ENCODE assay signal across 17 cellular contexts in the genomic region with DNA sequence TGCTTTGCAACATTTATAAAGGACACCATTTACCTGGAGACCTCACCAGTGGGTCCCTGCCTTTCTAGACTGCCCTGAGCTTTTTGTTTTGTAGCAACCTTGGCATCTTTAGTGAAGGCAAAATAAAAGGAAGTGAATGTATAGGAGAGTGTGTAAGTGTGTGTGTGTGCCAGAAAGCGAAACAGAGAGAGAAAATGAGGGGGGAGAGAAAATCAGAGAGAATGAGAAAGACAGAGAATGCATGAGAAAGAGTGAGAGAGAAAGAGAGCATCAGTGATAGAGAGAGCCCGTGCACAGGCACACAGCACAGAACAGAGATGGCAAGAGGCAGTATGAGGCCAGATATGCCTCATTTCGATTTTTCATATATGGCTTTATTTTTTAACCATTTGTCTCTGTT.
DNase-seq lines count a peak whose midpoint lies in the region; ATAC-seq lines count a peak whose summit lies in the region.
"Had no signal": no experiment of that assay in that cellular context is flagged by ENCODE, and none has a peak within 500 bp of the region (broad histone marks: within the 10 kb centered on the region; RNA-seq: fewer than 3 reads in every experiment).

No MANE protein-coding gene starts in this region.

- H3K27me3 Mint-ChIP-seq in memory B cell: peaks cover 3% of the 10 kb centered on the region

- peaks cover 2% of the 10 kb centered on the region for H3K9me3 Mint-ChIP-seq in memory B cell
- H3K9me3 Mint-ChIP-seq: neural crest cell had no signal

- DNase-seq in memory B cell (ENCODE audit: low spot score in 2 of 2) (peak in 1 of 2 donors; percentile 20), GF-D8 (lab: John Stamatoyannopoulos, UW) (no peak)
- no peak for DNase-seq in stimulated activated CD4-positive, alpha-beta T cell treated with anti-CD3 and anti-CD28 coated beads, Interleukin-2, amount 100 ng/mL, for 48 hours
- DNase-seq in activated T-cell treated with anti-CD3 and anti-CD28 coated beads, Interleukin-2, amount 50 U/mL, for 48 hours: no peak
- DNase-seq: activated CD8-positive, alpha-beta memory T cell treated with anti-CD3 and anti-CD28 coated beads, Interleukin-2, amount 10 ng/mL, durations not matched to agents 7 days and 5 days; activated naive CD4-positive, alpha-beta T cell treated with anti-CD3 and anti-CD28 coated beads, Interleukin-2, amount 50 U/mL, for 16 hours; C1 segment of cervical spinal cord; GM23248; immature natural killer cell; MG63; right lobe of liver; stimulated activated CD4-positive, alpha-beta T cell treated with anti-CD3 and anti-CD28 coated beads, Interleukin-4, amount 100 ng/mL, for 1 hour had no signal

- H3K4me1 Mint-ChIP-seq in memory B cell: peaks cover 26% of the 10 kb centered on the region
- H3K4me1 Mint-ChIP-seq: immature natural killer cell had no signal

- H3K4me3 Mint-ChIP-seq in memory B cell: peak overlapping the region; percentile 55
- H3K4me3 Mint-ChIP-seq: activated CD8-positive, alpha-beta memory T cell treated with anti-CD3 and anti-CD28 coated beads, Interleukin-2, amount 10 ng/mL, durations not matched to agents 7 days and 5 days; immature natural killer cell; neural crest cell had no signal

- peak; percentile 55 for ATAC-seq in GM18858 (IDR thresholded peaks at IDR 0.05; ENCODE audit: unreplicated experiment)
- peak; percentile 70 for ATAC-seq in GM21529 (IDR thresholded peaks at IDR 0.05; ENCODE audit: unreplicated experiment)
- peak; percentile 57 for ATAC-seq in HG03520 (IDR thresholded peaks at IDR 0.05; ENCODE audit: unreplicated experiment)
- ATAC-seq in memory B cell (ENCODE audit: low read depth): peak; percentile 59
- ATAC-seq: activated CD8-positive, alpha-beta memory T cell treated with anti-CD3 and anti-CD28 coated beads, Interleukin-2, amount 10 ng/mL, durations not matched to agents 7 days and 5 days; gastroesophageal sphincter had no signal

- H3K36me3 Mint-ChIP-seq in memory B cell: no peaks in the 10 kb centered on the region
- H3K36me3 Mint-ChIP-seq: activated CD8-positive, alpha-beta memory T cell treated with anti-CD3 and anti-CD28 coated beads, Interleukin-2, amount 10 ng/mL, durations not matched to agents 7 days and 5 days; immature natural killer cell had no signal

- H3K27ac Mint-ChIP-seq in memory B cell: peak overlapping the region; percentile 76
- H3K27ac Mint-ChIP-seq: activated CD8-positive, alpha-beta memory T cell treated with anti-CD3 and anti-CD28 coated beads, Interleukin-2, amount 10 ng/mL, durations not matched to agents 7 days and 5 days; immature natural killer cell had no signal
